ENCODE assay signal across 8 cellular contexts in genomic region chr9:69122086-69122390, GRCh38. TPM values are rescaled to one million over a fixed set of nuclear protein-coding genes. Genes with fewer than 3 reads are reported as not detected.
DNase-seq lines count a peak whose midpoint lies in the region; ATAC-seq, FAIRE-seq and TF ChIP-seq lines count a peak whose summit lies in the region.

No MANE protein-coding gene starts in this region.

- H3K4me3 Mint-ChIP-seq in activated naive CD8-positive, alpha-beta T cell treated with anti-CD3 and anti-CD28 coated beads, Interleukin-2, amount 10 ng/mL, durations not matched to agents 7 days and 5 days: peak overlapping the region; percentile 88

- peak overlapping the region; percentile 91 for H3K27ac ChIP-seq in C4-2B

- H3K36me3 Mint-ChIP-seq in activated naive CD8-positive, alpha-beta T cell treated with anti-CD3 and anti-CD28 coated beads, Interleukin-2, amount 10 ng/mL, durations not matched to agents 7 days and 5 days: no peaks in the 10 kb centered on the region

- peaks cover 12% of the 10 kb centered on the region for H3K4me1 Mint-ChIP-seq in activated naive CD8-positive, alpha-beta T cell treated with anti-CD3 and anti-CD28 coated beads, Interleukin-2, amount 10 ng/mL, durations not matched to agents 7 days and 5 days

- intact Hi-C loops in Right ventricle myocardium superior (cut with DNase I): loop anchor here (5.0 kb wide), 2 partner anchors 70 kb away; no protein-coding TSS in a partner anchor

- DNase-seq in RCC 7860 (ENCODE audit: low spot score): peak; percentile 54
- peak; percentile 54 for DNase-seq in activated naive CD8-positive, alpha-beta T cell treated with anti-CD3 and anti-CD28 coated beads, Interleukin-2, amount 10 ng/mL, durations not matched to agents 7 days and 5 days
- peak; percentile 85 for DNase-seq in Right ventricle myocardium superior
- DNase-seq in occipital lobe (lab: John Stamatoyannopoulos, UW): peak; percentile 48
- no peak for DNase-seq in NCI-H1694 treated with DMSO at 0.1 percent for 48 hours (lab: John Stamatoyannopoulos, UW)

- ATAC-seq in GM19351 (IDR thresholded peaks at IDR 0.05; ENCODE audit: unreplicated experiment) (peak; percentile 65), HG03457 (IDR thresholded peaks at IDR 0.05; ENCODE audit: unreplicated experiment) (peak; percentile 56), Right ventricle myocardium superior (ENCODE audit: poor library complexity) (peak; percentile 90)
- peak; percentile 61 for ATAC-seq in activated naive CD8-positive, alpha-beta T cell treated with anti-CD3 and anti-CD28 coated beads, Interleukin-2, amount 10 ng/mL, durations not matched to agents 7 days and 5 days (ENCODE audit: low read depth)

- FAIRE-seq in RCC 7860 (lab: Jason Lieb, UNC): no peak

- H3K27ac Mint-ChIP-seq in activated naive CD8-positive, alpha-beta T cell treated with anti-CD3 and anti-CD28 coated beads, Interleukin-2, amount 10 ng/mL, durations not matched to agents 7 days and 5 days: peak overlapping the region; percentile 64

- H3K27me3 Mint-ChIP-seq in activated naive CD8-positive, alpha-beta T cell treated with anti-CD3 and anti-CD28 coated beads, Interleukin-2, amount 10 ng/mL, durations not matched to agents 7 days and 5 days: peaks cover 8% of the 10 kb centered on the region

- POLR2A ChIA-PET in activated naive CD8-positive, alpha-beta T cell treated with anti-CD3 and anti-CD28 coated beads, Interleukin-2, amount 10 ng/mL, durations not matched to agents 7 days and 5 days (lab: Charles Lee): interaction anchor here (0.6 to 1.3 kb wide), 2 partner anchors 62 to 87 kb away, joined by 3 read pairs; partner anchors contain the start of gene FXN

- no peak; the same call in 1 of the 2 replicates for TF ChIP-seq CTCF in C4-2B (conservative IDR thresholded peaks at IDR 0.05)

- H3K9me3 Mint-ChIP-seq in activated naive CD8-positive, alpha-beta T cell treated with anti-CD3 and anti-CD28 coated beads, Interleukin-2, amount 10 ng/mL, durations not matched to agents 7 days and 5 days: no peaks in the 10 kb centered on the region

RNA-seq across cellular contexts. Expression of gene TJP2, which starts 52.0 kb away (rescaled TPM):
- 1 to 10 TPM; 2.1 to 3.2 TPM for total RNA-seq in activated naive CD8-positive, alpha-beta T cell treated with anti-CD3 and anti-CD28 coated beads, Interleukin-2, amount 10 ng/mL, durations not matched to agents 7 days and 5 days
- total RNA-seq in Right ventricle myocardium superior (116 TPM), occipital lobe (4.5 TPM)

Comparison
In these comparisons a context has a peak if more than half of its experiments do, and no peak if none do; other contexts are left out.
1. RNA of gene TJP2, which starts 52.0 kb away (total RNA-seq): 116 TPM in Right ventricle myocardium superior (single experiment); 4.5 TPM in occipital lobe (single experiment) and 2.1 to 3.2 TPM in activated naive CD8-positive, alpha-beta T cell treated with anti-CD3 and anti-CD28 coated beads, Interleukin-2, amount 10 ng/mL, durations not matched to agents 7 days and 5 days; every median in the first group is over 10 times any median in the second.
2. Peak in every context shown above with its lines, with median percentiles within 50 percentile points of each other: ATAC-seq.